ENCODE assay signal across 1 cellular context in the genomic region with DNA sequence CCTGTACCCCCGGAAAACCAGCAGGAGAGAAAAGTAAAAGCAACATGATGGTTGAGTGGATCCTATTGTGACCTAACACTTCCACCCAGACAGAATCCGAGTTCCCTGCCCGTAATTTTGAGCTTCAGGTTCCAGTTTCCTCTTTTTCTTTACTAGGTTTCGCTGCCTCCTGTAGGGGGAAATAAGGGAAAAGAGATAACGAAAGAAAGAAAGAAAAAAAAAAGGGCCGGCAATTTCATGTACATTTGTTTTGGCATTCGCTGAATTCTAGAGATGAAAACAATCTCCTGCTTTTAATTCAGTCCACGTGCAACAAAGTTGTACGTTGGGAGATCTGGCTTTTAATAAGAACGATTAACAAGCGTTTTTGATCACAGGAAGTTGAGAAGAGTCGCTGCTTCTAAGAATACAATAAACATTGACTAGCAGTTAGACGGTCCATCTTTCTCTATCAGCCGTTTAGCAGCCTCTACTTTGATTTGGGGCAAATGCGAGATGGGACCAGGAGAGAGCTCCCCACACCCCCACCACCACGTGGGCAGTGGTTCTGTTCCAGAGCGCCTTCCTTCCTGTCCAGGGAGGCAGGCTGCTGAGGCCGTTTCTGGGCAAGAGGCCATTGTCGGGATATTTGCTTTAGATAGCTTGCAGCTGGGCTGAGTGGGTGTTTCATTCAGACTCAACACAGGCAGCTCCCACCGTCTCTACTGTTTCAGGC.
TF ChIP-seq lines count a peak whose summit lies in the region.

No MANE protein-coding gene starts in this region.

TF ChIP-seq in K562, 482 proteins besides CTCF, POLR2A, EP300 and RAD21 (continued from another document and continues in another):
- TF ChIP-seq, protein P1, sequence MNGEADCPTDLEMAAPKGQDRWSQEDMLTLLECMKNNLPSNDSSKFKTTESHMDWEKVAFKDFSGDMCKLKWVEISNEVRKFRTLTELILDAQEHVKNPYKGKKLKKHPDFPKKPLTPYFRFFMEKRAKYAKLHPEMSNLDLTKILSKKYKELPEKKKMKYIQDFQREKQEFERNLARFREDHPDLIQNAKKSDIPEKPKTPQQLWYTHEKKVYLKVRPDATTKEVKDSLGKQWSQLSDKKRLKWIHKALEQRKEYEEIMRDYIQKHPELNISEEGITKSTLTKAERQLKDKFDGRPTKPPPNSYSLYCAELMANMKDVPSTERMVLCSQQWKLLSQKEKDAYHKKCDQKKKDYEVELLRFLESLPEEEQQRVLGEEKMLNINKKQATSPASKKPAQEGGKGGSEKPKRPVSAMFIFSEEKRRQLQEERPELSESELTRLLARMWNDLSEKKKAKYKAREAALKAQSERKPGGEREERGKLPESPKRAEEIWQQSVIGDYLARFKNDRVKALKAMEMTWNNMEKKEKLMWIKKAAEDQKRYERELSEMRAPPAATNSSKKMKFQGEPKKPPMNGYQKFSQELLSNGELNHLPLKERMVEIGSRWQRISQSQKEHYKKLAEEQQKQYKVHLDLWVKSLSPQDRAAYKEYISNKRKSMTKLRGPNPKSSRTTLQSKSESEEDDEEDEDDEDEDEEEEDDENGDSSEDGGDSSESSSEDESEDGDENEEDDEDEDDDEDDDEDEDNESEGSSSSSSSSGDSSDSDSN (IDR thresholded peaks at IDR 0.05; ENCODE audit: borderline replicate concordance in 1 of 2, low read depth in 2 of 2, low read length in 2 of 2) = peak; percentile 24 to 28; a peak in 1 of 4 replicates
- TF ChIP-seq, protein P2, sequence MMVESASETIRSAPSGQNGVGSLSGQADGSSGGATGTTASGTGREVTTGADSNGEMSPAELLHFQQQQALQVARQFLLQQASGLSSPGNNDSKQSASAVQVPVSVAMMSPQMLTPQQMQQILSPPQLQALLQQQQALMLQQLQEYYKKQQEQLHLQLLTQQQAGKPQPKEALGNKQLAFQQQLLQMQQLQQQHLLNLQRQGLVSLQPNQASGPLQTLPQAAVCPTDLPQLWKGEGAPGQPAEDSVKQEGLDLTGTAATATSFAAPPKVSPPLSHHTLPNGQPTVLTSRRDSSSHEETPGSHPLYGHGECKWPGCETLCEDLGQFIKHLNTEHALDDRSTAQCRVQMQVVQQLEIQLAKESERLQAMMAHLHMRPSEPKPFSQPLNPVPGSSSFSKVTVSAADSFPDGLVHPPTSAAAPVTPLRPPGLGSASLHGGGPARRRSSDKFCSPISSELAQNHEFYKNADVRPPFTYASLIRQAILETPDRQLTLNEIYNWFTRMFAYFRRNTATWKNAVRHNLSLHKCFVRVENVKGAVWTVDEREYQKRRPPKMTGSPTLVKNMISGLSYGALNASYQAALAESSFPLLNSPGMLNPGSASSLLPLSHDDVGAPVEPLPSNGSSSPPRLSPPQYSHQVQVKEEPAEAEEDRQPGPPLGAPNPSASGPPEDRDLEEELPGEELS (CRISPR knock-in tag; IDR thresholded peaks at IDR 0.05; ENCODE audit: borderline replicate concordance) = no peak
- no peak for TF ChIP-seq FOXA1 (IDR thresholded peaks at IDR 0.05; ENCODE audit: borderline replicate concordance)
- no peak for TF ChIP-seq ZNF347 (CRISPR knock-in tag; IDR thresholded peaks at IDR 0.05; ENCODE audit: low read depth)
- peak; percentile 74; the same call in 1 of the 2 replicates for TF ChIP-seq DMBX1 (CRISPR knock-in tag; IDR thresholded peaks at IDR 0.05; ENCODE audit: borderline replicate concordance)
- no peak for TF ChIP-seq SIX5 (IDR thresholded peaks at IDR 0.05; ENCODE audit: borderline replicate concordance in 1 of 2, insufficient read depth in 1 of 2, low read depth in 1 of 2, low read length in 2 of 2)
- TF ChIP-seq XRCC4 (IDR thresholded peaks at IDR 0.05; ENCODE audit: extremely low read depth, insufficient read depth, insufficient read length) = no peak
- no peak for TF ChIP-seq MYBL2 (IDR thresholded peaks at IDR 0.05; ENCODE audit: low read depth)
- TF ChIP-seq MYBL2 (CRISPR knock-in tag; IDR thresholded peaks at IDR 0.05; ENCODE audit: borderline replicate concordance) = no peak
- TF ChIP-seq, protein P3, sequence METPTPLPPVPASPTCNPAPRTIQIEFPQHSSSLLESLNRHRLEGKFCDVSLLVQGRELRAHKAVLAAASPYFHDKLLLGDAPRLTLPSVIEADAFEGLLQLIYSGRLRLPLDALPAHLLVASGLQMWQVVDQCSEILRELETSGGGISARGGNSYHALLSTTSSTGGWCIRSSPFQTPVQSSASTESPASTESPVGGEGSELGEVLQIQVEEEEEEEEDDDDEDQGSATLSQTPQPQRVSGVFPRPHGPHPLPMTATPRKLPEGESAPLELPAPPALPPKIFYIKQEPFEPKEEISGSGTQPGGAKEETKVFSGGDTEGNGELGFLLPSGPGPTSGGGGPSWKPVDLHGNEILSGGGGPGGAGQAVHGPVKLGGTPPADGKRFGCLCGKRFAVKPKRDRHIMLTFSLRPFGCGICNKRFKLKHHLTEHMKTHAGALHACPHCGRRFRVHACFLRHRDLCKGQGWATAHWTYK (CRISPR knock-in tag; IDR thresholded peaks at IDR 0.05) = no peak
- TF ChIP-seq, protein P4, sequence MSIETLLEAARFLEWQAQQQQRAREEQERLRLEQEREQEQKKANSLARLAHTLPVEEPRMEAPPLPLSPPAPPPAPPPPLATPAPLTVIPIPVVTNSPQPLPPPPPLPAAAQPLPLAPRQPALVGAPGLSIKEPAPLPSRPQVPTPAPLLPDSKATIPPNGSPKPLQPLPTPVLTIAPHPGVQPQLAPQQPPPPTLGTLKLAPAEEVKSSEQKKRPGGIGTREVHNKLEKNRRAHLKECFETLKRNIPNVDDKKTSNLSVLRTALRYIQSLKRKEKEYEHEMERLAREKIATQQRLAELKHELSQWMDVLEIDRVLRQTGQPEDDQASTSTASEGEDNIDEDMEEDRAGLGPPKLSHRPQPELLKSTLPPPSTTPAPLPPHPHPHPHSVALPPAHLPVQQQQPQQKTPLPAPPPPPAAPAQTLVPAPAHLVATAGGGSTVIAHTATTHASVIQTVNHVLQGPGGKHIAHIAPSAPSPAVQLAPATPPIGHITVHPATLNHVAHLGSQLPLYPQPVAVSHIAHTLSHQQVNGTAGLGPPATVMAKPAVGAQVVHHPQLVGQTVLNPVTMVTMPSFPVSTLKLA (conservative IDR thresholded peaks at IDR 0.05) = peak; percentile 72 to 86
- TF ChIP-seq SMAD1 (IDR thresholded peaks at IDR 0.05; ENCODE audit: low read depth, low read length, partially characterized antibody) = no peak
- no peak for TF ChIP-seq ZNF224 (CRISPR knock-in tag; IDR thresholded peaks at IDR 0.05)
- TF ChIP-seq, protein P5, sequence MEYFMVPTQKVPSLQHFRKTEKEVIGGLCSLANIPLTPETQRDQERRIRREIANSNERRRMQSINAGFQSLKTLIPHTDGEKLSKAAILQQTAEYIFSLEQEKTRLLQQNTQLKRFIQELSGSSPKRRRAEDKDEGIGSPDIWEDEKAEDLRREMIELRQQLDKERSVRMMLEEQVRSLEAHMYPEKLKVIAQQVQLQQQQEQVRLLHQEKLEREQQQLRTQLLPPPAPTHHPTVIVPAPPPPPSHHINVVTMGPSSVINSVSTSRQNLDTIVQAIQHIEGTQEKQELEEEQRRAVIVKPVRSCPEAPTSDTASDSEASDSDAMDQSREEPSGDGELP (CRISPR knock-in tag; IDR thresholded peaks at IDR 0.05; ENCODE audit: borderline replicate concordance) = peak; percentile 84
- TF ChIP-seq NR2F6 (CRISPR knock-in tag; IDR thresholded peaks at IDR 0.05) = no peak
- TF ChIP-seq SMARCB1 (IDR thresholded peaks at IDR 0.05; ENCODE audit: insufficient read length, low read depth) = peak; percentile 24
- no peak for TF ChIP-seq STAT5A (IDR thresholded peaks at IDR 0.05; ENCODE audit: borderline replicate concordance, low read length)
- TF ChIP-seq ETS2 (tag; IDR thresholded peaks at IDR 0.05; ENCODE audit: borderline replicate concordance, poor library complexity, severe bottlenecking) = no peak
- TF ChIP-seq CTBP1 (IDR thresholded peaks at IDR 0.05; ENCODE audit: borderline replicate concordance) = 0 out of 2 replicates have a peak, but pooled peaks have one; percentile 2
- TF ChIP-seq MTA2 (IDR thresholded peaks at IDR 0.05; ENCODE audit: low read depth) = no peak; the same call in 1 of the 2 replicates
- TF ChIP-seq MCM5 (IDR thresholded peaks at IDR 0.05; ENCODE audit: low read depth) = no peak
- no peak for TF ChIP-seq DDX20 (tag; IDR thresholded peaks at IDR 0.05; ENCODE audit: low read depth)
- TF ChIP-seq CHCHD3 (CRISPR knock-in tag; IDR thresholded peaks at IDR 0.05) = no peak
- TF ChIP-seq DPF2 (IDR thresholded peaks at IDR 0.05) = no peak; the same call in none of the 2 replicates
- TF ChIP-seq FOXM1 (IDR thresholded peaks at IDR 0.05; ENCODE audit: low read depth) = peak; percentile 34; the same call in 1 of the 2 replicates
- TF ChIP-seq FOXM1 (CRISPR knock-in tag; IDR thresholded peaks at IDR 0.05; ENCODE audit: low read depth) = no peak
- no peak; the same call in none of the 2 replicates for TF ChIP-seq POLR2H (tag; IDR thresholded peaks at IDR 0.05; ENCODE audit: low read depth)
- TF ChIP-seq, protein P6, sequence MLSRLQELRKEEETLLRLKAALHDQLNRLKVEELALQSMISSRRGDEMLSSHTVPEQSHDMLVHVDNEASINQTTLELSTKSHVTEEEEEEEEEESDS (CRISPR knock-in tag; IDR thresholded peaks at IDR 0.05) = no peak
- TF ChIP-seq, protein P7, sequence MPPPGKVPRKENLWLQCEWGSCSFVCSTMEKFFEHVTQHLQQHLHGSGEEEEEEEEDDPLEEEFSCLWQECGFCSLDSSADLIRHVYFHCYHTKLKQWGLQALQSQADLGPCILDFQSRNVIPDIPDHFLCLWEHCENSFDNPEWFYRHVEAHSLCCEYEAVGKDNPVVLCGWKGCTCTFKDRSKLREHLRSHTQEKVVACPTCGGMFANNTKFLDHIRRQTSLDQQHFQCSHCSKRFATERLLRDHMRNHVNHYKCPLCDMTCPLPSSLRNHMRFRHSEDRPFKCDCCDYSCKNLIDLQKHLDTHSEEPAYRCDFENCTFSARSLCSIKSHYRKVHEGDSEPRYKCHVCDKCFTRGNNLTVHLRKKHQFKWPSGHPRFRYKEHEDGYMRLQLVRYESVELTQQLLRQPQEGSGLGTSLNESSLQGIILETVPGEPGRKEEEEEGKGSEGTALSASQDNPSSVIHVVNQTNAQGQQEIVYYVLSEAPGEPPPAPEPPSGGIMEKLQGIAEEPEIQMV (tag; conservative IDR thresholded peaks at IDR 0.05; ENCODE audit: low read depth) = no peak
- no peak; the same call in none of the 2 replicates for TF ChIP-seq LEF1 (IDR thresholded peaks at IDR 0.05)
- TF ChIP-seq, protein P8, sequence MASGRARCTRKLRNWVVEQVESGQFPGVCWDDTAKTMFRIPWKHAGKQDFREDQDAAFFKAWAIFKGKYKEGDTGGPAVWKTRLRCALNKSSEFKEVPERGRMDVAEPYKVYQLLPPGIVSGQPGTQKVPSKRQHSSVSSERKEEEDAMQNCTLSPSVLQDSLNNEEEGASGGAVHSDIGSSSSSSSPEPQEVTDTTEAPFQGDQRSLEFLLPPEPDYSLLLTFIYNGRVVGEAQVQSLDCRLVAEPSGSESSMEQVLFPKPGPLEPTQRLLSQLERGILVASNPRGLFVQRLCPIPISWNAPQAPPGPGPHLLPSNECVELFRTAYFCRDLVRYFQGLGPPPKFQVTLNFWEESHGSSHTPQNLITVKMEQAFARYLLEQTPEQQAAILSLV (tag; IDR thresholded peaks at IDR 0.05) = peak; percentile 45; the same call in 1 of the 2 replicates
- TF ChIP-seq PPARD (CRISPR knock-in tag; IDR thresholded peaks at IDR 0.05) = no peak
- no peak; a peak in 1 of 4 replicates for TF ChIP-seq TRIM24 (IDR thresholded peaks at IDR 0.05)
- no peak for TF ChIP-seq PURB (CRISPR knock-in tag; IDR thresholded peaks at IDR 0.05; ENCODE audit: low read depth)
- no peak; the same call in 1 of the 2 replicates for TF ChIP-seq KLF16 (IDR thresholded peaks at IDR 0.05)
- TF ChIP-seq NFE2L1 (tag; IDR thresholded peaks at IDR 0.05; ENCODE audit: borderline replicate concordance, low read depth) = no peak
- TF ChIP-seq, protein P9, sequence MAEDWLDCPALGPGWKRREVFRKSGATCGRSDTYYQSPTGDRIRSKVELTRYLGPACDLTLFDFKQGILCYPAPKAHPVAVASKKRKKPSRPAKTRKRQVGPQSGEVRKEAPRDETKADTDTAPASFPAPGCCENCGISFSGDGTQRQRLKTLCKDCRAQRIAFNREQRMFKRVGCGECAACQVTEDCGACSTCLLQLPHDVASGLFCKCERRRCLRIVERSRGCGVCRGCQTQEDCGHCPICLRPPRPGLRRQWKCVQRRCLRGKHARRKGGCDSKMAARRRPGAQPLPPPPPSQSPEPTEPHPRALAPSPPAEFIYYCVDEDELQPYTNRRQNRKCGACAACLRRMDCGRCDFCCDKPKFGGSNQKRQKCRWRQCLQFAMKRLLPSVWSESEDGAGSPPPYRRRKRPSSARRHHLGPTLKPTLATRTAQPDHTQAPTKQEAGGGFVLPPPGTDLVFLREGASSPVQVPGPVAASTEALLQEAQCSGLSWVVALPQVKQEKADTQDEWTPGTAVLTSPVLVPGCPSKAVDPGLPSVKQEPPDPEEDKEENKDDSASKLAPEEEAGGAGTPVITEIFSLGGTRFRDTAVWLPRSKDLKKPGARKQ (CRISPR knock-in tag; IDR thresholded peaks at IDR 0.05) = no peak
- TF ChIP-seq, protein P10, sequence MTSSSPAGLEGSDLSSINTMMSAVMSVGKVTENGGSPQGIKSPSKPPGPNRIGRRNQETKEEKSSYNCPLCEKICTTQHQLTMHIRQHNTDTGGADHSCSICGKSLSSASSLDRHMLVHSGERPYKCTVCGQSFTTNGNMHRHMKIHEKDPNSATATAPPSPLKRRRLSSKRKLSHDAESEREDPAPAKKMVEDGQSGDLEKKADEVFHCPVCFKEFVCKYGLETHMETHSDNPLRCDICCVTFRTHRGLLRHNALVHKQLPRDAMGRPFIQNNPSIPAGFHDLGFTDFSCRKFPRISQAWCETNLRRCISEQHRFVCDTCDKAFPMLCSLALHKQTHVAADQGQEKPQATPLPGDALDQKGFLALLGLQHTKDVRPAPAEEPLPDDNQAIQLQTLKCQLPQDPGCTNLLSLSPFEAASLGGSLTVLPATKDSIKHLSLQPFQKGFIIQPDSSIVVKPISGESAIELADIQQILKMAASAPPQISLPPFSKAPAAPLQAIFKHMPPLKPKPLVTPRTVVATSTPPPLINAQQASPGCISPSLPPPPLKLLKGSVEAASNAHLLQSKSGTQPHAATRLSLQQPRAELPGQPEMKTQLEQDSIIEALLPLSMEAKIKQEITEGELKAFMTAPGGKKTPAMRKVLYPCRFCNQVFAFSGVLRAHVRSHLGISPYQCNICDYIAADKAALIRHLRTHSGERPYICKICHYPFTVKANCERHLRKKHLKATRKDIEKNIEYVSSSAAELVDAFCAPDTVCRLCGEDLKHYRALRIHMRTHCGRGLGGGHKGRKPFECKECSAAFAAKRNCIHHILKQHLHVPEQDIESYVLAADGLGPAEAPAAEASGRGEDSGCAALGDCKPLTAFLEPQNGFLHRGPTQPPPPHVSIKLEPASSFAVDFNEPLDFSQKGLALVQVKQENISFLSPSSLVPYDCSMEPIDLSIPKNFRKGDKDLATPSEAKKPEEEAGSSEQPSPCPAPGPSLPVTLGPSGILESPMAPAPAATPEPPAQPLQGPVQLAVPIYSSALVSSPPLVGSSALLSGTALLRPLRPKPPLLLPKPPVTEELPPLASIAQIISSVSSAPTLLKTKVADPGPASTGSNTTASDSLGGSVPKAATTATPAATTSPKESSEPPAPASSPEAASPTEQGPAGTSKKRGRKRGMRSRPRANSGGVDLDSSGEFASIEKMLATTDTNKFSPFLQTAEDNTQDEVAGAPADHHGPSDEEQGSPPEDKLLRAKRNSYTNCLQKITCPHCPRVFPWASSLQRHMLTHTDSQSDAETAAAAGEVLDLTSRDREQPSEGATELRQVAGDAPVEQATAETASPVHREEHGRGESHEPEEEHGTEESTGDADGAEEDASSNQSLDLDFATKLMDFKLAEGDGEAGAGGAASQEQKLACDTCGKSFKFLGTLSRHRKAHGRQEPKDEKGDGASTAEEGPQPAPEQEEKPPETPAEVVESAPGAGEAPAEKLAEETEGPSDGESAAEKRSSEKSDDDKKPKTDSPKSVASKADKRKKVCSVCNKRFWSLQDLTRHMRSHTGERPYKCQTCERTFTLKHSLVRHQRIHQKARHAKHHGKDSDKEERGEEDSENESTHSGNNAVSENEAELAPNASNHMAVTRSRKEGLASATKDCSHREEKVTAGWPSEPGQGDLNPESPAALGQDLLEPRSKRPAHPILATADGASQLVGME (CRISPR knock-in tag; IDR thresholded peaks at IDR 0.05) = no peak
